28 cellular contexts compared by ENCODE assay signal in genomic region chr3:178532414-178532813, GRCh38. TPM values are rescaled to one million over a fixed set of nuclear protein-coding genes. Genes with fewer than 3 reads are reported as not detected.
DNase-seq lines count a peak whose midpoint lies in the region; ATAC-seq and TF ChIP-seq lines count a peak whose summit lies in the region.
"Had no signal": no experiment of that assay in that cellular context is flagged by ENCODE, and none has a peak within 500 bp of the region (broad histone marks: within the 10 kb centered on the region; RNA-seq: fewer than 3 reads in every experiment).

No MANE protein-coding gene starts in this region.

- TF ChIP-seq CTCF in foreskin keratinocyte (conservative IDR thresholded peaks at IDR 0.05), result no peak

- peaks cover 6% of the 10 kb centered on the region for H3K4me1 ChIP-seq in foreskin keratinocyte
- H3K4me1 ChIP-seq: parathyroid adenoma, right lobe of liver had no signal

- intact Hi-C loops in Right ventricle myocardium inferior (cut with DNase I), result loop anchor here (10.0 kb wide), 1 partner anchor 132 kb away; no protein-coding TSS in a partner anchor

- ATAC-seq in GM18861 (IDR thresholded peaks at IDR 0.05; ENCODE audit: unreplicated experiment), result peak; percentile 51
- ATAC-seq in GM19463 (IDR thresholded peaks at IDR 0.05; ENCODE audit: unreplicated experiment), result peak; percentile 42
- ATAC-seq in foreskin keratinocyte, result peak; percentile 49
- no peak for ATAC-seq in Right ventricle myocardium inferior
- ATAC-seq: activated CD8-positive, alpha-beta memory T cell treated with anti-CD3 and anti-CD28 coated beads, Interleukin-2, amount 10 ng/mL, durations not matched to agents 7 days and 5 days; activated T-cell treated with anti-CD3 and anti-CD28 coated beads, Interleukin-2, amount 50 U/mL, for 72 hours; right lobe of liver; stimulated activated naive CD8-positive, alpha-beta T cell treated with anti-CD3 and anti-CD28 coated beads, Interleukin-15, Interleukin-2, amounts not matched to agents 100 U/mL and 50 U/mL, for 24 hours had no signal

- DNase-seq in NCI-H69 (lab: John Stamatoyannopoulos, UW) (peak; percentile 84), foreskin keratinocyte (peak in 1 of 2 donors; percentile 42), EL (no peak), Right ventricle myocardium inferior (ENCODE audit: missing footprints) (no peak), Ammon's horn (ENCODE audit: low spot score) (no peak)
- DNase-seq: activated CD4-positive, alpha-beta T cell treated with anti-CD3 and anti-CD28 coated beads, Interleukin-2, amount 10 ng/mL, durations not matched to agents 7 days and 5 days; activated CD8-positive, alpha-beta memory T cell treated with anti-CD3 and anti-CD28 coated beads, Interleukin-2, amount 10 ng/mL, durations not matched to agents 7 days and 5 days; activated naive CD4-positive, alpha-beta T cell treated with Interleukin-2 at 50 U/mL for 16 hours; activated T-cell treated with anti-CD3 and anti-CD28 coated beads, Interleukin-2, amount 50 U/mL, for 72 hours; amniotic stem cell; caudate nucleus; HCEC 1CT; KBM-7; kidney glomerular epithelial cell; MV-4-11; NCI-H345; NCI-H82; right lobe of liver; stimulated activated naive CD8-positive, alpha-beta T cell treated with anti-CD3 and anti-CD28 coated beads, Interleukin-15, Interleukin-2, amounts not matched to agents 100 U/mL and 50 U/mL, for 24 hours; T-helper 9 cell; WERI-Rb-1 had no signal

- no peaks in the 10 kb centered on the region for H3K27me3 ChIP-seq in foreskin keratinocyte
- H3K27me3 ChIP-seq: right lobe of liver had no signal

- H3K27ac ChIP-seq in foreskin keratinocyte, result no peak overlapping the region
- H3K27ac ChIP-seq: parathyroid adenoma, right lobe of liver, WERI-Rb-1 had no signal

RNA-seq across cellular contexts. Expression of gene KCNMB2, which starts 3.8 kb away (rescaled TPM):
- total RNA-seq in foreskin keratinocyte (not detected in 2 replicates), Right ventricle myocardium inferior (1.8 TPM)
- not detected in 2 replicates for polyA plus RNA-seq in foreskin keratinocyte
- total RNA-seq: activated CD4-positive, alpha-beta T cell treated with anti-CD3 and anti-CD28 coated beads, Interleukin-2, amount 10 ng/mL, durations not matched to agents 7 days and 5 days; activated CD8-positive, alpha-beta memory T cell treated with anti-CD3 and anti-CD28 coated beads, Interleukin-2, amount 10 ng/mL, durations not matched to agents 7 days and 5 days; activated T-cell treated with anti-CD3 and anti-CD28 coated beads, Interleukin-2, amount 50 U/mL, for 72 hours; G401; HT-29; lung microvascular endothelial cell; OCI-LY7; right lobe of liver had no signal
